16 cellular contexts compared by ENCODE assay signal in the genomic region with DNA sequence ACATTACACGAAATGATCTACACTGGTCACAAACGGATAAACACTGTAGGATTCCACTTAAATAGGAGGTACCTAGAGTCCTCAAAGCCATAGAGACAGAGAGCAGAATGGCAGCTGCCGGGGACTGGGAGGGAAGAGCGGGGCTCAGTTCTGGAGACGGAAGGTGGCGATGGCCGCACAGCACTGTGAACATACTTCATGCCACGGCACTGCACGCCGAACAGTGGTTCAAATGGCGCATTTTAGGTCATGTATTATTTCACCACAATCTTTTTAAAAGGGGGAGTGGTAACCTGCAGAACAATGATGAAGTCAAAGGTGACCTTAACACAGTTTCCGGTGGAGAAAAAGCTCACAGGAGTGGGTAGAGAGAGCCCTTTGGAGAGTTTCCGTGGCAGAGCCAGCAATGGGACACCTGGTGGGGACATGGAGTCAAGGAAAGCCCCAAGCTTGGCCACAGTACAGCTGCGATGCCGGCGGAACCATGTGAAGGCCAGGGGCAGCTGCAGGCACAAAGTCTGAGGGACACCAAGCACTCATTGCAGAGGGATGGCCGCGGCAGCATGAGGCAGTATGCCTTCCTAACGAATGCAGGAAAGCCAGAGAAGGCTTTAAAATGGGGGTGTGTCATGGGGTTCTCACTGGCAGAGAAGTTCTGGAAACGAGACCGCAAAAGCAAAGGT. TPM values are rescaled to one million over a fixed set of nuclear protein-coding genes. Genes with fewer than 3 reads are reported as not detected.
DNase-seq lines count a peak whose midpoint lies in the region; ATAC-seq and TF ChIP-seq lines count a peak whose summit lies in the region.
"Had no signal": no experiment of that assay in that cellular context is flagged by ENCODE, and none has a peak within 500 bp of the region (broad histone marks: within the 10 kb centered on the region; RNA-seq: fewer than 3 reads in every experiment).

No MANE protein-coding gene starts in this region.

- TF ChIP-seq EP300 in stomach (IDR thresholded peaks at IDR 0.05): no peak

- H3K4me3 ChIP-seq in osteoblast (ENCODE audit: insufficient read depth, low read length) (no peak overlapping the region), stomach (no peak overlapping the region)
- H3K4me3 ChIP-seq: Peyer's patch had no signal

- peaks cover 73% of the 10 kb centered on the region for H3K36me3 ChIP-seq in osteoblast (ENCODE audit: insufficient read depth, low read length)
- H3K36me3 ChIP-seq in stomach: peaks cover 73 to 86% (median 84%) of the 10 kb centered on the region in 4 donors

- intact Hi-C loops in activated CD8-positive, alpha-beta T cell treated with anti-CD3 and anti-CD28 coated beads for 36 hours (cut with micrococcal nuclease): no loop called here
- intact Hi-C loops in stomach (cut with DNase I; ENCODE audit: low total_unique reads): no loop called here

- no peak for DNase-seq in activated CD8-positive, alpha-beta T cell treated with anti-CD3 and anti-CD28 coated beads for 36 hours
- no peak for DNase-seq in activated CD8-positive, alpha-beta T cell treated with anti-CD3 and anti-CD28 coated beads, Interleukin-2, amount 10 ng/mL, durations not matched to agents 7 days and 5 days
- DNase-seq in dermis blood vessel endothelial cell (peak; percentile 36), osteoblast (ENCODE audit: insufficient read length, low spot score, missing footprints) (peak; percentile 72), substantia nigra (lab: John Stamatoyannopoulos, UW) (no peak), HEK293T (ENCODE audit: extremely low spot score) (no peak), stomach (no peak), DMS79 (lab: John Stamatoyannopoulos, UW) (no peak)
- DNase-seq: DMS 273 treated with DMSO at 0.1 percent for 48 hours, NCI-H1436 treated with DMSO at 0.1 percent for 48 hours, NCI-H2029 treated with DMSO at 0.1 percent for 48 hours, NCI-H2171 treated with DMSO at 0.1 percent for 48 hours, NCI-H524, Peyer's patch had no signal

- no peaks in the 10 kb centered on the region for H3K9me3 Mint-ChIP-seq in activated CD8-positive, alpha-beta T cell treated with anti-CD3 and anti-CD28 coated beads for 36 hours
- H3K9me3 Mint-ChIP-seq in activated CD8-positive, alpha-beta T cell treated with anti-CD3 and anti-CD28 coated beads, Interleukin-2, amount 10 ng/mL, durations not matched to agents 7 days and 5 days (ENCODE audit: insufficient read depth): no peaks in the 10 kb centered on the region

- peaks cover 14% of the 10 kb centered on the region for H3K36me3 Mint-ChIP-seq in activated CD8-positive, alpha-beta T cell treated with anti-CD3 and anti-CD28 coated beads for 36 hours (ENCODE audit: low read depth)
- H3K36me3 Mint-ChIP-seq in activated CD8-positive, alpha-beta T cell treated with anti-CD3 and anti-CD28 coated beads, Interleukin-2, amount 10 ng/mL, durations not matched to agents 7 days and 5 days (ENCODE audit: low read depth): peaks cover 52% of the 10 kb centered on the region

- POLR2A ChIA-PET in activated CD8-positive, alpha-beta T cell treated with anti-CD3 and anti-CD28 coated beads for 36 hours (lab: Charles Lee): no interaction called here
- POLR2A ChIA-PET in activated CD8-positive, alpha-beta T cell treated with anti-CD3 and anti-CD28 coated beads, Interleukin-2, amount 10 ng/mL, durations not matched to agents 7 days and 5 days (lab: Charles Lee): interaction anchor here (0.6 kb wide), 1 partner anchor 26 kb away, joined by 4 read pairs; no protein-coding TSS in a partner anchor
- POLR2A ChIA-PET in HEK293T (lab: Yijun Ruan, JAX): no interaction called here

- H3K27ac Mint-ChIP-seq in activated CD8-positive, alpha-beta T cell treated with anti-CD3 and anti-CD28 coated beads for 36 hours: peak overlapping the region; percentile 43
- no peak overlapping the region for H3K27ac Mint-ChIP-seq in activated CD8-positive, alpha-beta T cell treated with anti-CD3 and anti-CD28 coated beads, Interleukin-2, amount 10 ng/mL, durations not matched to agents 7 days and 5 days

- H3K9me3 ChIP-seq in osteoblast (ENCODE audit: low read depth, low read length): no peaks in the 10 kb centered on the region
- H3K9me3 ChIP-seq in stomach: no peaks in the 10 kb centered on the region
- H3K9me3 ChIP-seq: Peyer's patch had no signal

- no peak for TF ChIP-seq POLR2A in stomach (IDR thresholded peaks at IDR 0.05)

- WGBS in stomach, 5 donors: 85 to 93% (median 91%) methylated on average over 20 to 21 of the region's 21 CpGs

- no peak for ATAC-seq in activated CD8-positive, alpha-beta T cell treated with anti-CD3 and anti-CD28 coated beads for 36 hours
- ATAC-seq in activated CD8-positive, alpha-beta T cell treated with anti-CD3 and anti-CD28 coated beads, Interleukin-2, amount 10 ng/mL, durations not matched to agents 7 days and 5 days: no peak

- no peaks in the 10 kb centered on the region for H3K27me3 Mint-ChIP-seq in activated CD8-positive, alpha-beta T cell treated with anti-CD3 and anti-CD28 coated beads for 36 hours
- H3K27me3 Mint-ChIP-seq in activated CD8-positive, alpha-beta T cell treated with anti-CD3 and anti-CD28 coated beads, Interleukin-2, amount 10 ng/mL, durations not matched to agents 7 days and 5 days (ENCODE audit: low read depth): no peaks in the 10 kb centered on the region

- H3K27ac ChIP-seq in osteoblast (ENCODE audit: low read depth, low read length) (no peak overlapping the region), substantia nigra (ENCODE audit: low read depth, low read length, poor library complexity, severe bottlenecking) (peak overlapping the region; percentile 59), stomach (no peak overlapping the region)
- H3K27ac ChIP-seq: KMS-11, Peyer's patch had no signal

- CTCF ChIA-PET in activated CD8-positive, alpha-beta T cell treated with anti-CD3 and anti-CD28 coated beads for 36 hours (lab: Charles Lee): no interaction called here
- CTCF ChIA-PET in activated CD8-positive, alpha-beta T cell treated with anti-CD3 and anti-CD28 coated beads, Interleukin-2, amount 10 ng/mL, durations not matched to agents 7 days and 5 days (lab: Charles Lee): no interaction called here
- CTCF ChIA-PET in HEK293T (lab: Yijun Ruan, JAX): no interaction called here

- TF ChIP-seq CTCF in activated CD8-positive, alpha-beta T cell treated with anti-CD3 and anti-CD28 coated beads for 36 hours (IDR thresholded peaks at IDR 0.05): no peak
- TF ChIP-seq CTCF in osteoblast (IDR thresholded peaks at IDR 0.05; ENCODE audit: extremely low read depth, low read depth, low read length) (no peak), stomach (IDR thresholded peaks at IDR 0.05) (no peak)

- H3K4me1 Mint-ChIP-seq in activated CD8-positive, alpha-beta T cell treated with anti-CD3 and anti-CD28 coated beads for 36 hours (ENCODE audit: low read depth): no peaks in the 10 kb centered on the region
- H3K4me1 Mint-ChIP-seq in activated CD8-positive, alpha-beta T cell treated with anti-CD3 and anti-CD28 coated beads, Interleukin-2, amount 10 ng/mL, durations not matched to agents 7 days and 5 days (ENCODE audit: low read depth): peaks cover 5% of the 10 kb centered on the region

- no peak overlapping the region for H3K4me3 Mint-ChIP-seq in activated CD8-positive, alpha-beta T cell treated with anti-CD3 and anti-CD28 coated beads for 36 hours
- no peak overlapping the region for H3K4me3 Mint-ChIP-seq in activated CD8-positive, alpha-beta T cell treated with anti-CD3 and anti-CD28 coated beads, Interleukin-2, amount 10 ng/mL, durations not matched to agents 7 days and 5 days

- H2AFZ ChIP-seq in osteoblast (ENCODE audit: low read length): no peak overlapping the region

- peaks cover 90% of the 10 kb centered on the region for H3K79me2 ChIP-seq in osteoblast (ENCODE audit: insufficient read depth, low read length)

- H3K27me3 ChIP-seq in osteoblast (ENCODE audit: insufficient read depth, low read length) (no peaks in the 10 kb centered on the region), stomach (no peaks in the 10 kb centered on the region)
- H3K27me3 ChIP-seq: Peyer's patch had no signal

- peaks cover 19% of the 10 kb centered on the region for H4K20me1 ChIP-seq in osteoblast (ENCODE audit: insufficient read depth, low read length)

- no peak overlapping the region for H3K4me2 ChIP-seq in osteoblast (ENCODE audit: insufficient read depth, low read length)
- H3K4me2 ChIP-seq: KMS-11 had no signal

- H3K4me1 ChIP-seq in osteoblast (ENCODE audit: insufficient read depth, low read length) (no peaks in the 10 kb centered on the region), stomach (peaks cover 6 to 41% (median 27%) of the 10 kb centered on the region in 4 donors)

TF ChIP-seq in HEK293T, 16 proteins besides CTCF, POLR2A, EP300 and RAD21 (continues in another document):
- no peak for TF ChIP-seq HDGF (IDR thresholded peaks at IDR 0.05; ENCODE audit: borderline replicate concordance)
- TF ChIP-seq FOXA1 (IDR thresholded peaks at IDR 0.05): no peak
- no peak for TF ChIP-seq NFRKB (IDR thresholded peaks at IDR 0.05)
- no peak for TF ChIP-seq L3MBTL2 (conservative IDR thresholded peaks at IDR 0.05)
- no peak for TF ChIP-seq ARNT (IDR thresholded peaks at IDR 0.05)
- no peak for TF ChIP-seq FOXK2 (IDR thresholded peaks at IDR 0.05)
- no peak for TF ChIP-seq TARDBP (IDR thresholded peaks at IDR 0.05)
- no peak for TF ChIP-seq SUZ12 (IDR thresholded peaks at IDR 0.05)
- TF ChIP-seq ZNF384 (IDR thresholded peaks at IDR 0.05): no peak

RNA-seq across cellular contexts. Expression of a gene that starts 7.4 kb away (rescaled TPM):
- 10 to 100 TPM; 15.4 to 17.2 TPM for total RNA-seq in activated CD8-positive, alpha-beta T cell treated with anti-CD3 and anti-CD28 coated beads for 36 hours
- total RNA-seq in activated CD8-positive, alpha-beta T cell treated with anti-CD3 and anti-CD28 coated beads, Interleukin-2, amount 10 ng/mL, durations not matched to agents 7 days and 5 days: 10 to 100 TPM; 37.0 to 37.4 TPM
- total RNA-seq in dermis blood vessel endothelial cell (51.6 and 75.0 TPM in 2 replicates), osteoblast (104 and 174 TPM in 2 replicates), stomach (100 to 1,000 TPM in 2 of 5 donors, 10 to 100 TPM in 3; 41.6 to 378 (median 65.8) TPM)
- 10 to 100 TPM in 1 of 3 donors, 1 to 10 TPM in 2; 6.9 to 11.8 (median 9.8) TPM for polyA plus RNA-seq in stomach

RNA-seq across cellular contexts. Expression of a gene that starts 23.4 kb away (rescaled TPM):
- total RNA-seq in activated CD8-positive, alpha-beta T cell treated with anti-CD3 and anti-CD28 coated beads for 36 hours: 1 to 10 TPM; 6.1 to 6.2 TPM
- total RNA-seq in activated CD8-positive, alpha-beta T cell treated with anti-CD3 and anti-CD28 coated beads, Interleukin-2, amount 10 ng/mL, durations not matched to agents 7 days and 5 days: 1 to 10 TPM; 3.8 to 4.2 TPM
- total RNA-seq in dermis blood vessel endothelial cell: 1.4 and 2.0 TPM in 2 replicates
- 1.4 and 2.7 TPM in 2 replicates for total RNA-seq in osteoblast
- total RNA-seq in stomach: 1 to 10 TPM in 3 of 5 donors, not detected in 2; 1.1 to 2.8 (median 1.3) TPM
- 1 to 10 TPM; 1.2 to 3.0 (median 1.5) TPM for polyA plus RNA-seq in stomach
- total RNA-seq: M059J had no signal

RNA-seq across cellular contexts. Expression of a gene that starts 51.5 kb away (rescaled TPM):
- 10 to 100 TPM; 91.1 to 99.8 TPM for total RNA-seq in activated CD8-positive, alpha-beta T cell treated with anti-CD3 and anti-CD28 coated beads for 36 hours
- 100 to 1,000 TPM; 115 to 124 TPM for total RNA-seq in activated CD8-positive, alpha-beta T cell treated with anti-CD3 and anti-CD28 coated beads, Interleukin-2, amount 10 ng/mL, durations not matched to agents 7 days and 5 days
- total RNA-seq in dermis blood vessel endothelial cell (88.2 and 129 TPM in 2 replicates), osteoblast (76.0 and 78.5 TPM in 2 replicates), stomach (100 to 1,000 TPM in 2 of 5 donors, 10 to 100 TPM in 3; 11.1 to 291 (median 62.1) TPM)
- polyA plus RNA-seq in stomach: 10 to 100 TPM; 40.6 to 55.0 (median 42.2) TPM

Comparison
In these comparisons a context has a peak if more than half of its experiments do, and no peak if none do; other contexts are left out.
1. DNase-seq: peak in dermis blood vessel endothelial cell (single experiment) and osteoblast (single experiment); none in activated CD8-positive, alpha-beta T cell treated with anti-CD3 and anti-CD28 coated beads for 36 hours (single experiment), activated CD8-positive, alpha-beta T cell treated with anti-CD3 and anti-CD28 coated beads, Interleukin-2, amount 10 ng/mL, durations not matched to agents 7 days and 5 days (single experiment), substantia nigra (0 of 49), HEK293T (single experiment), stomach (single experiment) and DMS79 (single experiment).